In the genomic region with DNA sequence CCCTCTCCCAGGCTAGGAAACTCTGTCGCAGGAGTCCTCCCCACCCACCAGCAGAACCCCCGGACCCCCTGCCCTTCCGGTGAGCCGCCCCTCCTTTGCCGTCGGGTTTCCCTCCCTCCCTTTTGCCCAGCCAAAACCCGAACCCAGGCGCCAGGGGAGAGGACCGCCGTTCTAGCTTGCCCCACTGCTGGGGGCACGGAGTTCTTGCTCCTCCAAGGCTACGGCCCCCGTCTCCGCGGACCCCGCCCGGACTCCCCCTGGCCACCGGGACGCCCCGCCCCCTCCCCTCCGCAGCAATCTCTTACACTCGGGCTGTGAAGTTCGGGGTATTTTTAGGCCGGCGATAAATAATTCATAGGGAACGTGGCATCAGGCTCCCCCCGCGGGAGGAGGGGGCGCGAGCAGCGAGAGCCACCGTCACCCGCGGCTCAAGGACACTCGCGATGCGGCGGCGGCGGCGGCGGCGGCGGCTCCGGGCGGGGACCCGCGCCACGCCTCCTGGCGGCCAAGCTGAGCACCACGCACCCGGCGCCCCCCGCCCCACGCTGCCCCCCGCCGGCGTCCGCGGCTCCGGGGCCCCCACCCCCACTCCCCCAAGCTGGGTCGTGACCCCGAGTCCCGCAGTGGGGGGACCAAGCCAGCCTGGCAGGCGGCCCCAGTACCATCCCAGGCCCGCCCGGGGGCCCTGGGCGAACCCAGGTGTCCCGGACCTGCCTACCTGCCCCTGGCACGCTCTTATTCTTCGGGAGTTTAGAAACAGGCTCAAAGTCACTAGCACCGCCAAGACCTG, we compare ENCODE assay signal across 1 cellular context.
TF ChIP-seq lines count a peak whose summit lies in the region.

Gene GRIN2C, minus strand, starts transcription at position 447 of the 790 bp plus-strand sequence. CDS start 4,793 bp downstream, outside the sequence.

TF ChIP-seq in GM23338, 12 proteins besides CTCF, POLR2A, EP300 and RAD21 (continued from another document):
- TF ChIP-seq ZNF462 (CRISPR knock-in tag; IDR thresholded peaks at IDR 0.05) (no peak), POLR2AphosphoS5 (IDR thresholded peaks at IDR 0.05; ENCODE audit: low read depth) (no peak), JUNB (IDR thresholded peaks at IDR 0.05; ENCODE audit: unreplicated experiment) (no peak)
TF ChIP-seq in GM23338: peak in this region for 0.
